23 cellular contexts compared by ENCODE assay signal in genomic region chr3:56902468-56903159, GRCh38.
DNase-seq lines count a peak whose midpoint lies in the region; ATAC-seq, FAIRE-seq and TF ChIP-seq lines count a peak whose summit lies in the region.
"Had no signal": no experiment of that assay in that cellular context is flagged by ENCODE, and none has a peak within 500 bp of the region (broad histone marks: within the 10 kb centered on the region; RNA-seq: fewer than 3 reads in every experiment).

No MANE protein-coding gene starts in this region.

- H3K4me2 ChIP-seq in A549, result no peak overlapping the region

- TF ChIP-seq EP300 in A549 (IDR thresholded peaks at IDR 0.05), result no peak

- FAIRE-seq in A549 (lab: Jason Lieb, UNC), result no peak

- H3K36me3 Mint-ChIP-seq in CD8-positive, alpha-beta T cell, result peaks cover 11% of the 10 kb centered on the region
- peaks cover 2% of the 10 kb centered on the region for H3K36me3 Mint-ChIP-seq in T-helper 17 cell (ENCODE audit: low read depth)
- peaks cover 5% of the 10 kb centered on the region for H3K36me3 Mint-ChIP-seq in effector memory CD8-positive, alpha-beta T cell (ENCODE audit: insufficient read depth)

- no peak overlapping the region for H3K4me3 Mint-ChIP-seq in CD8-positive, alpha-beta T cell
- H3K4me3 Mint-ChIP-seq in T-helper 17 cell, result peak overlapping the region; percentile 12
- H3K4me3 Mint-ChIP-seq in effector memory CD8-positive, alpha-beta T cell, result peak overlapping the region in 1 of 2 donors; percentile 9

- no peak for ATAC-seq in A549
- no peak for ATAC-seq in CD8-positive, alpha-beta T cell
- no peak for ATAC-seq in T-helper 17 cell
- no peak for ATAC-seq in effector memory CD8-positive, alpha-beta T cell (replicated peaks)
- ATAC-seq in left colon, result no peak
- ATAC-seq in GM21526 (IDR thresholded peaks at IDR 0.05; ENCODE audit: low FRiP score, unreplicated experiment), result no peak
- ATAC-seq: activated CD4-positive, CD25-positive, alpha-beta regulatory T cell treated with anti-CD3 and anti-CD28 coated beads, Interleukin-2, amount 50 U/mL, for 24 hours; esophagus mucosa; foreskin keratinocyte; heart right ventricle had no signal

- TF ChIP-seq RAD21 in A549 (conservative IDR thresholded peaks at IDR 0.05 in 1 of 2, IDR thresholded peaks at IDR 0.05 in 1 of 2), result no peak

- CTCF ChIA-PET in A549 (lab: Yijun Ruan, JAX), result interaction anchor here (1.1 kb wide), 1 partner anchor 85 kb away, joined by 3 read pairs; no protein-coding TSS in a partner anchor
- CTCF ChIA-PET in CD8-positive, alpha-beta T cell (lab: Charles Lee), result interaction anchor here (0.7 to 3.4 kb wide), 4 partner anchors 12 to 86 kb away, joined by 3 to 14 read pairs (median 8); no protein-coding TSS in a partner anchor

- no peaks in the 10 kb centered on the region for H3K9me3 Mint-ChIP-seq in CD8-positive, alpha-beta T cell
- H3K9me3 Mint-ChIP-seq in effector memory CD8-positive, alpha-beta T cell, result no peaks in the 10 kb centered on the region

- intact Hi-C loops in CD8-positive, alpha-beta T cell (cut with DNase I, micrococcal nuclease), result no loop called here
- intact Hi-C loops in left colon (cut with DNase I, micrococcal nuclease), result no loop called here

- H3K27ac ChIP-seq in A549, result no peak overlapping the region
- H3K27ac ChIP-seq in CD8-positive, alpha-beta T cell (ENCODE audit: low read depth, low read length), result no peak overlapping the region
- H3K27ac ChIP-seq: brain microvascular endothelial cell, C4-2B, foreskin keratinocyte, heart right ventricle, skin epidermis, uterus had no signal

- 84% methylated on average over 3 of the region's 3 CpGs for WGBS in A549 (ENCODE audit: missing lambda C conversion rate)

- peaks cover 62% of the 10 kb centered on the region for H3K4me1 Mint-ChIP-seq in CD8-positive, alpha-beta T cell (ENCODE audit: low read depth)
- H3K4me1 Mint-ChIP-seq in T-helper 17 cell, result peaks cover 50% of the 10 kb centered on the region
- peaks cover 29 to 53% of the 10 kb centered on the region in 2 donors for H3K4me1 Mint-ChIP-seq in effector memory CD8-positive, alpha-beta T cell (ENCODE audit: low read depth in 2 of 2)

- H3K4me3 ChIP-seq in A549, result no peak overlapping the region
- no peak overlapping the region for H3K4me3 ChIP-seq in CD8-positive, alpha-beta T cell (ENCODE audit: low read depth, low read length)
- H3K4me3 ChIP-seq: HAP-1, heart right ventricle, skin epidermis, uterus had no signal

- H3K27me3 Mint-ChIP-seq in CD8-positive, alpha-beta T cell (ENCODE audit: low read depth), result no peaks in the 10 kb centered on the region
- H3K27me3 Mint-ChIP-seq in T-helper 17 cell, result no peaks in the 10 kb centered on the region
- no peaks in the 10 kb centered on the region for H3K27me3 Mint-ChIP-seq in effector memory CD8-positive, alpha-beta T cell

- H3K4me1 ChIP-seq in A549, result no peaks in the 10 kb centered on the region
- peaks cover 14% of the 10 kb centered on the region for H3K4me1 ChIP-seq in CD8-positive, alpha-beta T cell (ENCODE audit: insufficient read depth, low read length)
- H3K4me1 ChIP-seq: foreskin keratinocyte, uterus had no signal

- TF ChIP-seq CTCF in A549 (IDR thresholded peaks at IDR 0.05), result no peak
- no peak for TF ChIP-seq CTCF in CD8-positive, alpha-beta T cell (IDR thresholded peaks at IDR 0.05)

- no peak for TF ChIP-seq POLR2A in A549 (IDR thresholded peaks at IDR 0.05; ENCODE audit: low read length)

- no peaks in the 10 kb centered on the region for H3K36me3 ChIP-seq in CD8-positive, alpha-beta T cell (ENCODE audit: insufficient read depth, low read length)
- H3K36me3 ChIP-seq: brain microvascular endothelial cell, HAP-1, heart right ventricle, uterus had no signal

- H3K9me3 ChIP-seq in A549, result no peaks in the 10 kb centered on the region
- no peaks in the 10 kb centered on the region for H3K9me3 ChIP-seq in CD8-positive, alpha-beta T cell (ENCODE audit: low read length)
- no peaks in the 10 kb centered on the region for H3K9me3 ChIP-seq in T-helper 17 cell (ENCODE audit: control insufficient read depth, low read length, poor library complexity, severe bottlenecking)
- H3K9me3 ChIP-seq: HAP-1, heart right ventricle, uterus had no signal

- H3K27me3 ChIP-seq in CD8-positive, alpha-beta T cell (ENCODE audit: insufficient read depth, low read length), result no peaks in the 10 kb centered on the region
- H3K27me3 ChIP-seq: brain microvascular endothelial cell, foreskin keratinocyte, heart right ventricle, uterus had no signal

- POLR2A ChIA-PET in A549 (lab: Yijun Ruan, JAX), result no interaction called here
- POLR2A ChIA-PET in CD8-positive, alpha-beta T cell (lab: Charles Lee), result interaction anchor here (0.9 to 2.0 kb wide), 3 partner anchors 13 to 20 kb away, joined by 3 to 6 read pairs (median 3); no protein-coding TSS in a partner anchor

- DNase-seq in A549 (ENCODE audit: low read depth in 1 of 2, low spot score in 1 of 2), result no peak
- DNase-seq in CD8-positive, alpha-beta T cell, result no peak
- DNase-seq in T-helper 17 cell, result no peak
- DNase-seq in effector memory CD8-positive, alpha-beta T cell, result no peak
- no peak for DNase-seq in putamen (ENCODE audit: low spot score)
- DNase-seq in left colon, result no peak
- DNase-seq: brain microvascular endothelial cell; DMS 273 treated with DMSO at 0.1 percent for 48 hours; effector memory CD4-positive, alpha-beta T cell; foreskin keratinocyte; heart right ventricle; mammary epithelial cell; NCI-H1694; NCI-H510A; SHP77 treated with DMSO at 0.1 percent for 48 hours; SW 1271; uterus had no signal

- peak overlapping the region; percentile 55 for H3K27ac Mint-ChIP-seq in CD8-positive, alpha-beta T cell
- peak overlapping the region; percentile 71 for H3K27ac Mint-ChIP-seq in T-helper 17 cell
- H3K27ac Mint-ChIP-seq in effector memory CD8-positive, alpha-beta T cell, result peak overlapping the region; percentile 52 to 57

TF ChIP-seq in A549, 52 proteins besides CTCF, POLR2A, EP300 and RAD21:
- TF ChIP-seq CHD2 (IDR thresholded peaks at IDR 0.05; ENCODE audit: low read length, partially characterized antibody) (no peak), MAFK (IDR thresholded peaks at IDR 0.05; ENCODE audit: partially characterized antibody) (peak; percentile 73), GATA3 (IDR thresholded peaks at IDR 0.05; ENCODE audit: borderline replicate concordance) (no peak), SMC3 (IDR thresholded peaks at IDR 0.05) (no peak), RFX5 (IDR thresholded peaks at IDR 0.05) (no peak)
